Comparison of ENCODE assay signal across 15 cellular contexts in the genomic region with DNA sequence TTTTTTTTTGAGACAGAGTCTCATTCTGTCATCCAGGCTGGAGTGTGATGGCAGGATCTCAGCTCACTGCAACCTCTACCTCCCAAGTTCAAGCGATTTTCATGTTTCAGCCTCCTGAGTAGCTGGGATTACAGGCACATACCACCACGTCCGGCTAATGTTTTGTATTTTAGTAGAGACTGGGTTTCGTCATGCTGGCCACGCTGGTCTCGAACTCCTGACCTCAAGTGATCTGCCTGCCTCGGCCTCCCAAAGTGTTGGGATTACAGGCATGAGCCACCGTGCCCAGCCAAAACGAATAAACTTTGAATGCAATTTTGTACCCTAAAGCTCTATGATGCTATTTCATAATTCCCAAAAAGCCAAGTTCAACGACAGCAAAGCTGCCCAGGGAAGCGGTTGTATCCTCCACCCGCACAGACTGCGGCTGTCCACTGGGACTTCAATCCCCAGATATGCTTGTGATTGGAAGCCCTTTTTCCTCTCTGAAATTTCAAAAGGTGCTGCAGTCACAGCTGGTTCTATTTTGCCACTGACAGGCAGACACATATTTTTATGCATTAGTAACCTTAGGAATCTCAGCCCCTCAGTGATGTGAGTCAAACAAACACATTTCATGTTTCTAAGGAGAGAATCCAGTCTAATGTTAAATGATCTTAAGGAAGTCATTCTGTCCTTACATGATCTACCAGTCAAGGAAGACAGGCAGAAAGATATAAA. TPM values are rescaled to one million over a fixed set of nuclear protein-coding genes. Genes with fewer than 3 reads are reported as not detected.
DNase-seq lines count a peak whose midpoint lies in the region; ATAC-seq, FAIRE-seq and TF ChIP-seq lines count a peak whose summit lies in the region.
"Had no signal": no experiment of that assay in that cellular context is flagged by ENCODE, and none has a peak within 500 bp of the region (broad histone marks: within the 10 kb centered on the region; RNA-seq: fewer than 3 reads in every experiment).

No MANE protein-coding gene starts in this region.

- H3K9me3 ChIP-seq in IMR-90 (ENCODE audit: control insufficient read depth, insufficient read depth, low read length) (no peaks in the 10 kb centered on the region), HepG2 (ENCODE audit: low read length) (no peaks in the 10 kb centered on the region)
- H3K9me3 ChIP-seq: ovary had no signal

- peak overlapping the region; percentile 70 for H4K91ac ChIP-seq in IMR-90 (ENCODE audit: insufficient read depth, low read depth, low read length)

- peaks cover 51% of the 10 kb centered on the region for H3K4me1 ChIP-seq in IMR-90 (ENCODE audit: control insufficient read depth, insufficient read depth, low read length)
- no peaks in the 10 kb centered on the region for H3K4me1 ChIP-seq in HepG2 (ENCODE audit: insufficient read depth, low read length)

- DNase-seq in AG04449 (ENCODE audit: low read depth, low spot score) (peak; percentile 91), IMR-90 (peak; percentile 92), choroid plexus epithelial cell (ENCODE audit: low read depth) (peak; percentile 94), kidney tubule cell (ENCODE audit: low spot score) (peak; percentile 91), HepG2 (ENCODE audit: low spot score) (no peak), glutamatergic neuron (no peak), islet precursor cell (no peak), HuH-7 (ENCODE audit: low spot score) (no peak)
- DNase-seq: activated CD4-positive, alpha-beta T cell treated with anti-CD3 and anti-CD28 coated beads for 36 hours; activated gamma-delta T cell; NCI-H2081; ovary; stimulated activated CD4-positive, alpha-beta T cell treated with anti-CD3 and anti-CD28 coated beads, Interleukin-1b, Interleukin-23, amount 100 ng/mL, for 48 hours had no signal

- H3K14ac ChIP-seq in IMR-90 (replicated peaks; ENCODE audit: low read depth, low read length): peak overlapping the region; percentile 86; the same call in 1 of the 2 replicates

- H3K9me3 Mint-ChIP-seq in glutamatergic neuron (ENCODE audit: unreplicated experiment): no peaks in the 10 kb centered on the region

- H3K9me1 ChIP-seq in IMR-90 (ENCODE audit: insufficient read depth, low read length): peaks cover 30% of the 10 kb centered on the region

- no peak for TF ChIP-seq CTCF in AG04449 (IDR thresholded peaks at IDR 0.05; ENCODE audit: insufficient read depth, low read length, missing control alignments)
- no peak for TF ChIP-seq CTCF in IMR-90 (conservative IDR thresholded peaks at IDR 0.05; ENCODE audit: low read depth, low read length)
- no peak for TF ChIP-seq CTCF in choroid plexus epithelial cell (conservative IDR thresholded peaks at IDR 0.05; ENCODE audit: low read depth, low read length)
- TF ChIP-seq CTCF in HepG2 (CRISPR knock-in tag; IDR thresholded peaks at IDR 0.05): no peak
- TF ChIP-seq CTCF in glutamatergic neuron (IDR thresholded peaks at IDR 0.05; ENCODE audit: partially characterized antibody, unreplicated experiment): no peak

- H4K5ac ChIP-seq in IMR-90 (ENCODE audit: low read depth, low read length): peak overlapping the region; percentile 50

- H3K56ac ChIP-seq in IMR-90 (ENCODE audit: extremely low read depth, insufficient read depth, low read length): peak overlapping the region; percentile 81

- H3K36me3 ChIP-seq in IMR-90 (ENCODE audit: control insufficient read depth, insufficient read depth, low read length): peaks cover 7% of the 10 kb centered on the region; the same call in 1 of the 2 replicates
- H3K36me3 ChIP-seq in HepG2 (replicated peaks in 1 of 2; ENCODE audit: control insufficient read depth in 1 of 2, insufficient read depth in 2 of 2, low read length in 2 of 2): no peaks in the 10 kb centered on the region
- H3K36me3 ChIP-seq: ovary had no signal

- no peak overlapping the region for H3K9ac ChIP-seq in IMR-90 (ENCODE audit: low read depth, low read length)
- no peak overlapping the region for H3K9ac ChIP-seq in HepG2 (ENCODE audit: insufficient read depth, low read depth, low read length)

- H2BK120ac ChIP-seq in IMR-90 (ENCODE audit: low read depth, low read length): peak overlapping the region; percentile 96

- H3K79me2 ChIP-seq in HepG2 (ENCODE audit: insufficient read depth, low read length): no peaks in the 10 kb centered on the region

- WGBS in IMR-90 (ENCODE audit: extremely low coverage in 2 of 2, insufficient read length in 1 of 2), 2 experiments: 73% methylated on average over 2 of the region's 13 CpGs; no CpG with 5 or more reads in 1 of the 2 experiments
- 39% methylated on average over 13 of the region's 13 CpGs for WGBS in HepG2 (ENCODE audit: low lambda C conversion rate)

- H3K4me1 Mint-ChIP-seq in glutamatergic neuron (ENCODE audit: low read depth, unreplicated experiment): peaks cover 10% of the 10 kb centered on the region
- H3K4me1 Mint-ChIP-seq: activated CD4-positive, alpha-beta T cell treated with anti-CD3 and anti-CD28 coated beads for 36 hours had no signal

- H3K4me3 Mint-ChIP-seq in glutamatergic neuron (ENCODE audit: unreplicated experiment): no peak overlapping the region
- H3K4me3 Mint-ChIP-seq: activated CD4-positive, alpha-beta T cell treated with anti-CD3 and anti-CD28 coated beads for 36 hours had no signal

- peak overlapping the region; percentile 93 for H3K4ac ChIP-seq in IMR-90 (ENCODE audit: low read depth, low read length)

- H3K27ac ChIP-seq in IMR-90 (ENCODE audit: insufficient read depth, low read length): peak overlapping the region; percentile 92
- no peak overlapping the region for H3K27ac ChIP-seq in HepG2 (ENCODE audit: extremely low read length, insufficient read depth, low read length)
- H3K27ac ChIP-seq: ovary had no signal

- TF ChIP-seq RAD21 in IMR-90 (IDR thresholded peaks at IDR 0.05; ENCODE audit: low read length): no peak
- no peak for TF ChIP-seq RAD21 in HepG2 (CRISPR knock-in tag; IDR thresholded peaks at IDR 0.05)

- BruUV-seq in IMR-90 (replicated peaks; lab: Mats Ljungman, UMichigan): no TSS peak
- no TSS peak for BruUV-seq in HepG2 (replicated peaks; lab: Mats Ljungman, UMichigan)

- H3K4me2 ChIP-seq in IMR-90 (ENCODE audit: low read depth, low read length) (peak overlapping the region; percentile 27; the same call in 1 of the 2 replicates), HepG2 (ENCODE audit: low read depth, low read length) (no peak overlapping the region)

- peak overlapping the region; percentile 92 for H2BK5ac ChIP-seq in IMR-90 (ENCODE audit: low read depth, low read length, poor library complexity, severe bottlenecking)

- H3K27me3 Mint-ChIP-seq in glutamatergic neuron (ENCODE audit: unreplicated experiment): peaks cover 3% of the 10 kb centered on the region
- H3K27me3 Mint-ChIP-seq: activated CD4-positive, alpha-beta T cell treated with anti-CD3 and anti-CD28 coated beads for 36 hours had no signal

- 0 out of 2 replicates have a peak, but pooled peaks have one; percentile 6 for TF ChIP-seq POLR2A in IMR-90 (IDR thresholded peaks at IDR 0.05; ENCODE audit: low read depth, low read length)
- no peak for TF ChIP-seq POLR2A in HepG2 (IDR thresholded peaks at IDR 0.05; ENCODE audit: insufficient read depth in 1 of 2, low read depth in 2 of 2, low read length in 2 of 2)

- H4K8ac ChIP-seq in IMR-90 (ENCODE audit: low read depth in 2 of 2, low read length in 2 of 2): peak overlapping the region; percentile 18 to 81

- H3K18ac ChIP-seq in IMR-90 (ENCODE audit: low read depth, low read length): peak overlapping the region; percentile 98

- POLR2A ChIA-PET in AG04449 (lab: Yijun Ruan, JAX): interaction anchor here (0.9 to 1.8 kb wide), 2 partner anchors 28 to 32 kb away, joined by 3 to 7 read pairs; a partner anchor contains a TSS
- POLR2A ChIA-PET in IMR-90 (lab: Charles Lee; ENCODE audit: unreplicated experiment): interaction anchor here (0.6 kb wide), 1 partner anchor 12 kb away, joined by 3 read pairs; no protein-coding TSS in a partner anchor
- POLR2A ChIA-PET in HepG2 (lab: Yijun Ruan, JAX): no interaction called here

- H2AFZ ChIP-seq in IMR-90 (replicated peaks; ENCODE audit: low read length, poor library complexity) (peak overlapping the region; percentile 12), HepG2 (ENCODE audit: low read length) (no peak overlapping the region)

- peak overlapping the region; percentile 93 for H2BK20ac ChIP-seq in IMR-90 (ENCODE audit: low read depth, low read length)

- CTCF ChIA-PET in AG04449 (lab: Yijun Ruan, JAX): no interaction called here
- CTCF ChIA-PET in IMR-90 (lab: Yijun Ruan, JAX): interaction anchor here (0.9 kb wide), 1 partner anchor 25 kb away, joined by 4 read pairs; no protein-coding TSS in a partner anchor
- CTCF ChIA-PET in HepG2 (lab: Yijun Ruan, JAX; ENCODE audit: low intra/inter-chr PET ratio, low total read pairs): no interaction called here

- in situ Hi-C loops in IMR-90 (cut with MboI; ENCODE audit: low sequenced_read_pairs): no loop called here
- in situ Hi-C loops in HepG2 (cut with HindIII; ENCODE audit: extremely low pct_ligation_motif_present, low pct_unique_long_range_greater_than_20kb): no loop called here

- H2AK9ac ChIP-seq in IMR-90 (replicated peaks; ENCODE audit: low read depth, low read length, poor library complexity): peak overlapping the region; percentile 22

- H2AK5ac ChIP-seq in IMR-90 (ENCODE audit: low read depth, low read length): peak overlapping the region; percentile 47; the same call in 1 of the 2 replicates

- H3K4me3 ChIP-seq in AG04449 (ENCODE audit: low read depth, low read length) (no peak overlapping the region), IMR-90 (ENCODE audit: insufficient read depth, low read depth, low read length) (no peak overlapping the region), choroid plexus epithelial cell (ENCODE audit: low read depth, low read length) (no peak overlapping the region), HepG2 (replicated peaks in 1 of 3; ENCODE audit: insufficient read depth in 1 of 3, low read depth in 2 of 3, low read length in 3 of 3) (no peak overlapping the region)
- H3K4me3 ChIP-seq: K562, ovary had no signal

- no peak overlapping the region; the same call in 1 of the 2 replicates for H3K23ac ChIP-seq in IMR-90 (ENCODE audit: low read depth, low read length)

- H3K36me3 Mint-ChIP-seq in glutamatergic neuron (ENCODE audit: unreplicated experiment): peaks cover 12% of the 10 kb centered on the region

- intact Hi-C loops in IMR-90 (cut with micrococcal nuclease): loop anchor here (2.0 kb wide), 1 partner anchor 32 kb away; a partner anchor contains a TSS
- intact Hi-C loops in HepG2 (cut with micrococcal nuclease; ENCODE audit: unreplicated experiment): no loop called here

- 0 out of 2 replicates have a peak, but pooled peaks cover 7% of the 10 kb centered on the region for H4K20me1 ChIP-seq in IMR-90 (ENCODE audit: insufficient read depth, low read length)
- H4K20me1 ChIP-seq in HepG2 (ENCODE audit: insufficient read depth, low read length): no peaks in the 10 kb centered on the region

- no peak for TF ChIP-seq EP300 in HepG2 (IDR thresholded peaks at IDR 0.05; ENCODE audit: low read depth in 2 of 2, low read length in 2 of 2)
- TF ChIP-seq EP300 in HepG2 (CRISPR knock-in tag; IDR thresholded peaks at IDR 0.05; ENCODE audit: borderline replicate concordance): no peak

- peaks cover 53 to 77% of the 10 kb centered on the region in 2 experiments for H3K79me1 ChIP-seq in IMR-90 (ENCODE audit: low read depth in 1 of 2, low read length in 2 of 2)

- H3K27ac Mint-ChIP-seq in glutamatergic neuron (ENCODE audit: unreplicated experiment): no peak overlapping the region
- H3K27ac Mint-ChIP-seq: activated CD4-positive, alpha-beta T cell treated with anti-CD3 and anti-CD28 coated beads for 36 hours had no signal

- H2BK15ac ChIP-seq in IMR-90 (ENCODE audit: low read depth, low read length): peak overlapping the region; percentile 30; the same call in 2 of the 3 replicates

- no peaks in the 10 kb centered on the region for H3K27me3 ChIP-seq in IMR-90 (ENCODE audit: control insufficient read depth, insufficient read depth, low read length)
- peaks cover 10 to 50% of the 10 kb centered on the region in 2 experiments for H3K27me3 ChIP-seq in HepG2 (ENCODE audit: control insufficient read depth in 1 of 2, insufficient read depth in 2 of 2, low read length in 2 of 2)
- H3K27me3 ChIP-seq: ovary had no signal

- ATAC-seq in IMR-90 (ENCODE audit: low read depth): peak; percentile 66
- no peak for ATAC-seq in HepG2
- ATAC-seq: activated CD4-positive, alpha-beta T cell treated with anti-CD3 and anti-CD28 coated beads for 36 hours; K562 had no signal

- FAIRE-seq in HepG2 (lab: Jason Lieb, UNC): no peak
- FAIRE-seq: GM18507, K562 had no signal

- dilution Hi-C loops in IMR-90 (cut with HindIII; ENCODE audit: low sequenced_read_pairs, unreplicated experiment): no loop called here

RNA-seq across cellular contexts. Expression of a gene that starts 8.7 kb away (rescaled TPM):
- total RNA-seq in IMR-90 (2012; rRNA removed) (0.90 and 1.1 TPM in 2 replicates), HepG2 (2016; rRNA removed; fragmentation: Illumina TruSeq; extraction: Trizol) (0.09 TPM in 1 of 2 replicates, not detected in the other), glutamatergic neuron (ENCODE audit: unreplicated experiment) (9.5 TPM)
- polyA plus RNA-seq in IMR-90 (2012; rRNA removed) (0.17 and 0.46 TPM in 2 replicates), HepG2 (2011; rRNA removed) (0.14 and 0.29 TPM in 2 replicates)
- polyA plus RNA-seq in IMR-90 (2012; cell fraction: cytosol; rRNA removed): 0.02 and 0.03 TPM in 2 replicates
- polyA plus RNA-seq in IMR-90 (2012; cell fraction: nucleus; rRNA removed; ENCODE audit: low replicate concordance): 0.17 and 0.94 TPM in 2 replicates
- total RNA-seq in HepG2 (2016; cell fraction: cytosol; rRNA removed; fragmentation: Illumina TruSeq; extraction: Trizol; ENCODE audit: low read depth): not detected in 2 replicates
- total RNA-seq in HepG2 (2016; cell fraction: insoluble cytoplasmic fraction; rRNA removed; fragmentation: Illumina TruSeq; extraction: Trizol): 0.09 and 0.15 TPM in 2 replicates
- total RNA-seq in HepG2 (2016; cell fraction: membrane; rRNA removed; fragmentation: Illumina TruSeq; extraction: Trizol): not detected in 2 replicates
- not detected in 2 replicates for total RNA-seq in HepG2 (2016; cell fraction: nucleus; rRNA removed; fragmentation: Illumina TruSeq; extraction: Trizol)
- 0.03 and 0.18 TPM in 2 replicates for polyA plus RNA-seq in HepG2 (2011; cell fraction: cytosol; rRNA removed)
- polyA plus RNA-seq in HepG2 (2011; cell fraction: nucleus; rRNA removed): 0.09 TPM in 1 of 2 replicates, not detected in the other
- polyA plus RNA-seq in HepG2 (2012): 0.19 and 0.84 TPM in 2 replicates
- polyA plus RNA-seq in HepG2 (2016; cell fraction: cytosol; fragmentation: Illumina TruSeq; extraction: Trizol; ENCODE audit: low read depth): not detected in 2 replicates
- 0.15 and 0.32 TPM in 2 replicates for polyA plus RNA-seq in HepG2 (2016; cell fraction: insoluble cytoplasmic fraction; fragmentation: Illumina TruSeq; extraction: Trizol; ENCODE audit: low read depth)
- polyA plus RNA-seq in HepG2 (2016; cell fraction: membrane; fragmentation: Illumina TruSeq; extraction: Trizol; ENCODE audit: low read depth): not detected in 2 replicates
- not detected in 2 replicates for polyA plus RNA-seq in HepG2 (2016; cell fraction: nucleus; fragmentation: Illumina TruSeq; extraction: Trizol; ENCODE audit: insufficient read depth, low read depth)
- 0.16 and 0.40 TPM in 2 replicates for polyA minus RNA-seq in HepG2 (2011; rRNA and poly(A)+ RNA removed; ENCODE audit: low replicate concordance)
- polyA minus RNA-seq in HepG2 (2011; cell fraction: cytosol; rRNA and poly(A)+ RNA removed): 0.26 TPM in 1 of 2 replicates, not detected in the other
- 1.0 and 1.2 TPM in 2 replicates for polyA minus RNA-seq in HepG2 (2011; cell fraction: nucleus; rRNA and poly(A)+ RNA removed)

RNA-seq across cellular contexts. Expression of a gene that starts 31.8 kb away (rescaled TPM):
- total RNA-seq in IMR-90 (2012; rRNA removed): 22.2 and 26.9 TPM in 2 replicates
- 27.6 and 31.3 TPM in 2 replicates for polyA plus RNA-seq in IMR-90 (2012; rRNA removed)
- polyA plus RNA-seq in IMR-90 (2012; cell fraction: cytosol; rRNA removed): 22.6 and 41.6 TPM in 2 replicates
- 23.6 and 31.1 TPM in 2 replicates for polyA plus RNA-seq in IMR-90 (2012; cell fraction: nucleus; rRNA removed; ENCODE audit: low replicate concordance)
- 0.03 and 0.22 TPM in 2 replicates for total RNA-seq in HepG2 (2016; rRNA removed; fragmentation: Illumina TruSeq; extraction: Trizol)
- not detected in 2 replicates for total RNA-seq in HepG2 (2016; cell fraction: cytosol; rRNA removed; fragmentation: Illumina TruSeq; extraction: Trizol; ENCODE audit: low read depth)
- total RNA-seq in HepG2 (2016; cell fraction: insoluble cytoplasmic fraction; rRNA removed; fragmentation: Illumina TruSeq; extraction: Trizol): 0.13 and 0.28 TPM in 2 replicates
- total RNA-seq in HepG2 (2016; cell fraction: membrane; rRNA removed; fragmentation: Illumina TruSeq; extraction: Trizol): 0.21 TPM in 1 of 2 replicates, not detected in the other
- total RNA-seq in HepG2 (2016; cell fraction: nucleus; rRNA removed; fragmentation: Illumina TruSeq; extraction: Trizol): 0.25 and 1.5 TPM in 2 replicates
- 0.38 and 0.47 TPM in 2 replicates for polyA plus RNA-seq in HepG2 (2011; rRNA removed)
- 0.15 and 0.16 TPM in 2 replicates for polyA plus RNA-seq in HepG2 (2011; cell fraction: cytosol; rRNA removed)
- 1.7 and 2.2 TPM in 2 replicates for polyA plus RNA-seq in HepG2 (2011; cell fraction: nucleus; rRNA removed)
- polyA plus RNA-seq in HepG2 (2012): 0.43 and 0.91 TPM in 2 replicates
- 0.02 and 0.09 TPM in 2 replicates for polyA plus RNA-seq in HepG2 (2016; cell fraction: cytosol; fragmentation: Illumina TruSeq; extraction: Trizol; ENCODE audit: low read depth)
- 0.05 TPM in 1 of 2 replicates, not detected in the other for polyA plus RNA-seq in HepG2 (2016; cell fraction: insoluble cytoplasmic fraction; fragmentation: Illumina TruSeq; extraction: Trizol; ENCODE audit: low read depth)
- 0.13 and 0.49 TPM in 2 replicates for polyA plus RNA-seq in HepG2 (2016; cell fraction: membrane; fragmentation: Illumina TruSeq; extraction: Trizol; ENCODE audit: low read depth)
- polyA plus RNA-seq in HepG2 (2016; cell fraction: nucleus; fragmentation: Illumina TruSeq; extraction: Trizol; ENCODE audit: insufficient read depth, low read depth): 0.79 and 1.1 TPM in 2 replicates
- 0.80 TPM in 1 of 2 replicates, not detected in the other for polyA minus RNA-seq in HepG2 (2011; rRNA and poly(A)+ RNA removed; ENCODE audit: low replicate concordance)
- not detected in 2 replicates for polyA minus RNA-seq in HepG2 (2011; cell fraction: cytosol; rRNA and poly(A)+ RNA removed)
- polyA minus RNA-seq in HepG2 (2011; cell fraction: nucleus; rRNA and poly(A)+ RNA removed): 3.1 and 5.0 TPM in 2 replicates
- total RNA-seq in glutamatergic neuron (ENCODE audit: unreplicated experiment): 109 TPM

Comparison
In these comparisons a context has a peak if more than half of its experiments do, and no peak if none do; other contexts are left out.
1. DNase-seq: peak in AG04449 (single experiment), IMR-90 (single experiment), choroid plexus epithelial cell (single experiment) and kidney tubule cell (single experiment); none in HepG2 (single experiment), glutamatergic neuron (single experiment), islet precursor cell (single experiment) and HuH-7 (single experiment).